In genomic region chr5:163161512-163161911, GRCh38 we compare ENCODE assay signal across 3 cellular contexts.
TF ChIP-seq lines count a peak whose summit lies in the region.

No MANE protein-coding gene starts in this region.

TF ChIP-seq in HepG2, 621 proteins besides CTCF, POLR2A, EP300 and RAD21:
- peak; percentile 84 for TF ChIP-seq ATF7 (IDR thresholded peaks at IDR 0.05)
- TF ChIP-seq ATF7 (CRISPR knock-in tag; IDR thresholded peaks at IDR 0.05), result no peak
- TF ChIP-seq TBX2 (CRISPR knock-in tag; IDR thresholded peaks at IDR 0.05; ENCODE audit: borderline replicate concordance), result no peak
- TF ChIP-seq, protein P1, sequence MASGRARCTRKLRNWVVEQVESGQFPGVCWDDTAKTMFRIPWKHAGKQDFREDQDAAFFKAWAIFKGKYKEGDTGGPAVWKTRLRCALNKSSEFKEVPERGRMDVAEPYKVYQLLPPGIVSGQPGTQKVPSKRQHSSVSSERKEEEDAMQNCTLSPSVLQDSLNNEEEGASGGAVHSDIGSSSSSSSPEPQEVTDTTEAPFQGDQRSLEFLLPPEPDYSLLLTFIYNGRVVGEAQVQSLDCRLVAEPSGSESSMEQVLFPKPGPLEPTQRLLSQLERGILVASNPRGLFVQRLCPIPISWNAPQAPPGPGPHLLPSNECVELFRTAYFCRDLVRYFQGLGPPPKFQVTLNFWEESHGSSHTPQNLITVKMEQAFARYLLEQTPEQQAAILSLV (CRISPR knock-in tag; IDR thresholded peaks at IDR 0.05; ENCODE audit: borderline replicate concordance), result no peak
- no peak for TF ChIP-seq MED13 (CRISPR knock-in tag; IDR thresholded peaks at IDR 0.05)
- no peak for TF ChIP-seq ETV5 (CRISPR knock-in tag; IDR thresholded peaks at IDR 0.05; ENCODE audit: borderline replicate concordance)
- no peak for TF ChIP-seq ZNF251 (CRISPR knock-in tag; IDR thresholded peaks at IDR 0.05)
- no peak for TF ChIP-seq ZSCAN29 (CRISPR knock-in tag; conservative IDR thresholded peaks at IDR 0.05)
- TF ChIP-seq, protein P2, sequence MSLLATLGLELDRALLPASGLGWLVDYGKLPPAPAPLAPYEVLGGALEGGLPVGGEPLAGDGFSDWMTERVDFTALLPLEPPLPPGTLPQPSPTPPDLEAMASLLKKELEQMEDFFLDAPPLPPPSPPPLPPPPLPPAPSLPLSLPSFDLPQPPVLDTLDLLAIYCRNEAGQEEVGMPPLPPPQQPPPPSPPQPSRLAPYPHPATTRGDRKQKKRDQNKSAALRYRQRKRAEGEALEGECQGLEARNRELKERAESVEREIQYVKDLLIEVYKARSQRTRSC (CRISPR knock-in tag; IDR thresholded peaks at IDR 0.05; ENCODE audit: low read depth), result no peak
- no peak for TF ChIP-seq RBAK (CRISPR knock-in tag; IDR thresholded peaks at IDR 0.05)
TF ChIP-seq in HepG2: peak in this region for 1.

TF ChIP-seq in HEK293, 187 proteins besides CTCF, POLR2A, EP300 and RAD21:
- TF ChIP-seq, protein P3, sequence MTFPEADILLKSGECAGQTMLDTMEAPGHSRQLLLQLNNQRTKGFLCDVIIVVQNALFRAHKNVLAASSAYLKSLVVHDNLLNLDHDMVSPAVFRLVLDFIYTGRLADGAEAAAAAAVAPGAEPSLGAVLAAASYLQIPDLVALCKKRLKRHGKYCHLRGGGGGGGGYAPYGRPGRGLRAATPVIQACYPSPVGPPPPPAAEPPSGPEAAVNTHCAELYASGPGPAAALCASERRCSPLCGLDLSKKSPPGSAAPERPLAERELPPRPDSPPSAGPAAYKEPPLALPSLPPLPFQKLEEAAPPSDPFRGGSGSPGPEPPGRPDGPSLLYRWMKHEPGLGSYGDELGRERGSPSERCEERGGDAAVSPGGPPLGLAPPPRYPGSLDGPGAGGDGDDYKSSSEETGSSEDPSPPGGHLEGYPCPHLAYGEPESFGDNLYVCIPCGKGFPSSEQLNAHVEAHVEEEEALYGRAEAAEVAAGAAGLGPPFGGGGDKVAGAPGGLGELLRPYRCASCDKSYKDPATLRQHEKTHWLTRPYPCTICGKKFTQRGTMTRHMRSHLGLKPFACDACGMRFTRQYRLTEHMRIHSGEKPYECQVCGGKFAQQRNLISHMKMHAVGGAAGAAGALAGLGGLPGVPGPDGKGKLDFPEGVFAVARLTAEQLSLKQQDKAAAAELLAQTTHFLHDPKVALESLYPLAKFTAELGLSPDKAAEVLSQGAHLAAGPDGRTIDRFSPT (tag by site-specific recombination; IDR thresholded peaks at IDR 0.05), result no peak
- TF ChIP-seq, protein P4, sequence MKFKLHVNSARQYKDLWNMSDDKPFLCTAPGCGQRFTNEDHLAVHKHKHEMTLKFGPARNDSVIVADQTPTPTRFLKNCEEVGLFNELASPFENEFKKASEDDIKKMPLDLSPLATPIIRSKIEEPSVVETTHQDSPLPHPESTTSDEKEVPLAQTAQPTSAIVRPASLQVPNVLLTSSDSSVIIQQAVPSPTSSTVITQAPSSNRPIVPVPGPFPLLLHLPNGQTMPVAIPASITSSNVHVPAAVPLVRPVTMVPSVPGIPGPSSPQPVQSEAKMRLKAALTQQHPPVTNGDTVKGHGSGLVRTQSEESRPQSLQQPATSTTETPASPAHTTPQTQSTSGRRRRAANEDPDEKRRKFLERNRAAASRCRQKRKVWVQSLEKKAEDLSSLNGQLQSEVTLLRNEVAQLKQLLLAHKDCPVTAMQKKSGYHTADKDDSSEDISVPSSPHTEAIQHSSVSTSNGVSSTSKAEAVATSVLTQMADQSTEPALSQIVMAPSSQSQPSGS (tag by site-specific recombination; IDR thresholded peaks at IDR 0.05; ENCODE audit: low read depth), result peak; percentile 71

TF ChIP-seq in GM12878, 131 proteins besides CTCF, POLR2A, EP300 and RAD21:
- TF ChIP-seq SRF (IDR thresholded peaks at IDR 0.05; ENCODE audit: low read depth in 2 of 2, low read length in 2 of 2) (no peak), ATF7 (IDR thresholded peaks at IDR 0.05; ENCODE audit: low read depth) (0 out of 2 replicates have a peak, but pooled peaks have one; percentile 40)
